In the genomic region with DNA sequence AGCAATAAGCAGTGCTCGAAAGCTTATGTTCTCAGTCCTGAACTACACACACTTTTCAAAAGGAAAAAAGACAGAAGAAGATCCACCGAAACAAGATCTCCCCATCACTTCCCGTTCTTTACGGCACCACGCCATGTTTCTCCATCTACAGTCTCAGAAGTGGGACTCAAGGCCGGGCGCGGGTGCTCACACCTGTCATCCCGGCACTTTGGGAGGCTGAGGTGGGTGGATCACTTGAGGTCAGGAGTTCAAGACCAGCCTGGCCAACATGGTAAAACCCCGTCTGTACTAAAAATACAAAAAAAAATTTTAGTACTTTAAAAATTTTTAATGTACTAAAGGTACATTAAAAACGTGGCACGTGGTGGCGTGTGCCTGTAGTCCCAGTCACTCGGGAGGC, we compare ENCODE assay signal across 19 cellular contexts. TPM values are rescaled to one million over a fixed set of nuclear protein-coding genes. Genes with fewer than 3 reads are reported as not detected.
DNase-seq lines count a peak whose midpoint lies in the region; ATAC-seq, FAIRE-seq and TF ChIP-seq lines count a peak whose summit lies in the region.
"Had no signal": no experiment of that assay in that cellular context is flagged by ENCODE, and none has a peak within 500 bp of the region (broad histone marks: within the 10 kb centered on the region; RNA-seq: fewer than 3 reads in every experiment).

No MANE protein-coding gene starts in this region.

- peaks cover 86 to 93% of the 10 kb centered on the region in 2 experiments for H3K4me1 ChIP-seq in neutrophil (ENCODE audit: control insufficient read depth in 1 of 2, insufficient read depth in 1 of 2, low read depth in 1 of 2, low read length in 1 of 2)

- no peak for DNase-seq in activated T-cell treated with anti-CD3 and anti-CD28 coated beads, Interleukin-2, amount 50 U/mL, for 72 hours
- DNase-seq in activated T-cell treated with anti-CD3 and anti-CD28 coated beads, Interleukin-2, amount 50 U/mL, for 1 hour: no peak
- DNase-seq in D721Med (ENCODE audit: insufficient read length, low spot score) (no peak), glutamatergic neuron (no peak), T-helper 17 cell (no peak), NCI-H2171 treated with DMSO at 0.1 percent for 48 hours (lab: John Stamatoyannopoulos, UW) (no peak), NCI-H128 (lab: John Stamatoyannopoulos, UW; ENCODE audit: unreplicated experiment) (no peak)
- DNase-seq: COR-L47, DND-41, GDM1 had no signal

- H3K27ac ChIP-seq in neutrophil: peak overlapping the region; percentile 91
- H3K27ac ChIP-seq: C4-2B had no signal

- H3K27me3 Mint-ChIP-seq in activated T-cell treated with anti-CD3 and anti-CD28 coated beads, Interleukin-2, amount 50 U/mL, for 72 hours (ENCODE audit: low read depth): no peaks in the 10 kb centered on the region
- H3K27me3 Mint-ChIP-seq in glutamatergic neuron (ENCODE audit: unreplicated experiment) (peaks cover 20% of the 10 kb centered on the region), T-helper 17 cell (no peaks in the 10 kb centered on the region)
- H3K27me3 Mint-ChIP-seq: B cell had no signal

- no peak overlapping the region for H3K4me3 ChIP-seq in neutrophil (ENCODE audit: low read depth in 1 of 2, low read length in 1 of 2)

- peak overlapping the region; percentile 2 for H3K27ac Mint-ChIP-seq in activated T-cell treated with anti-CD3 and anti-CD28 coated beads, Interleukin-2, amount 50 U/mL, for 72 hours
- H3K27ac Mint-ChIP-seq in glutamatergic neuron (ENCODE audit: unreplicated experiment) (peak overlapping the region; percentile 68), T-helper 17 cell (no peak overlapping the region)
- H3K27ac Mint-ChIP-seq: B cell; CD8-positive, alpha-beta T cell; IgD-negative memory B cell had no signal

- peak; percentile 38 for FAIRE-seq in D721Med (lab: Jason Lieb, UNC)
- FAIRE-seq: A204.1, GM12892, H54 had no signal

- no peak for ATAC-seq in activated T-cell treated with anti-CD3 and anti-CD28 coated beads, Interleukin-2, amount 50 U/mL, for 72 hours (replicated peaks in 1 of 2)
- no peak for ATAC-seq in T-helper 17 cell
- ATAC-seq: CD8-positive, alpha-beta T cell; HCT116 had no signal

- H3K36me3 ChIP-seq in neutrophil: peaks cover 39% of the 10 kb centered on the region

- no peaks in the 10 kb centered on the region for H3K9me3 Mint-ChIP-seq in activated T-cell treated with anti-CD3 and anti-CD28 coated beads, Interleukin-2, amount 50 U/mL, for 72 hours
- H3K9me3 Mint-ChIP-seq in glutamatergic neuron (ENCODE audit: unreplicated experiment): peaks cover 7% of the 10 kb centered on the region
- H3K9me3 Mint-ChIP-seq: CD8-positive, alpha-beta T cell; IgD-negative memory B cell had no signal

- TF ChIP-seq CTCF in D721Med (IDR thresholded peaks at IDR 0.05; ENCODE audit: insufficient read depth, missing control alignments) (no peak), glutamatergic neuron (IDR thresholded peaks at IDR 0.05; ENCODE audit: partially characterized antibody, unreplicated experiment) (no peak), neutrophil (IDR thresholded peaks at IDR 0.05) (no peak)

- no peaks in the 10 kb centered on the region for H3K36me3 Mint-ChIP-seq in activated T-cell treated with anti-CD3 and anti-CD28 coated beads, Interleukin-2, amount 50 U/mL, for 72 hours (ENCODE audit: insufficient read depth in 2 of 2)
- peaks cover 5% of the 10 kb centered on the region for H3K36me3 Mint-ChIP-seq in glutamatergic neuron (ENCODE audit: unreplicated experiment)
- no peaks in the 10 kb centered on the region for H3K36me3 Mint-ChIP-seq in T-helper 17 cell (ENCODE audit: low read depth)
- H3K36me3 Mint-ChIP-seq: IgD-negative memory B cell had no signal

- H3K4me1 Mint-ChIP-seq in activated T-cell treated with anti-CD3 and anti-CD28 coated beads, Interleukin-2, amount 50 U/mL, for 72 hours (ENCODE audit: low read depth): peaks cover 21% of the 10 kb centered on the region
- H3K4me1 Mint-ChIP-seq in glutamatergic neuron (ENCODE audit: low read depth, unreplicated experiment) (peaks cover 61% of the 10 kb centered on the region), T-helper 17 cell (peaks cover 40% of the 10 kb centered on the region)

- H3K9me3 ChIP-seq in neutrophil (no peaks in the 10 kb centered on the region), T-helper 17 cell (ENCODE audit: control insufficient read depth, low read length, poor library complexity, severe bottlenecking) (no peaks in the 10 kb centered on the region)

- no peak overlapping the region for H3K4me3 Mint-ChIP-seq in activated T-cell treated with anti-CD3 and anti-CD28 coated beads, Interleukin-2, amount 50 U/mL, for 72 hours
- H3K4me3 Mint-ChIP-seq in glutamatergic neuron (ENCODE audit: unreplicated experiment) (peak overlapping the region; percentile 30), T-helper 17 cell (no peak overlapping the region)
- H3K4me3 Mint-ChIP-seq: B cell; CD8-positive, alpha-beta T cell; IgD-negative memory B cell had no signal

- no peaks in the 10 kb centered on the region for H3K27me3 ChIP-seq in neutrophil

RNA-seq across cellular contexts. Expression of a gene that starts 31.2 kb away (rescaled TPM):
- 10 to 100 TPM; 13.2 to 13.9 TPM for total RNA-seq in activated T-cell treated with anti-CD3 and anti-CD28 coated beads, Interleukin-2, amount 50 U/mL, for 72 hours
- total RNA-seq in glutamatergic neuron (ENCODE audit: unreplicated experiment): 192 TPM
- total RNA-seq in T-helper 17 cell: 10 to 100 TPM; 16.5 to 29.6 TPM
